In genomic region chr12:42541308-42541707, GRCh38 we compare ENCODE assay signal across 1 cellular context. TPM values are rescaled to one million over a fixed set of nuclear protein-coding genes. Genes with fewer than 3 reads are reported as not detected.
"Had no signal": no experiment of that assay in that cellular context is flagged by ENCODE, and none has a peak within 500 bp of the region (broad histone marks: within the 10 kb centered on the region; RNA-seq: fewer than 3 reads in every experiment).

No MANE protein-coding gene starts in this region.

RNA-seq across cellular contexts. Expression of gene PRICKLE1, which starts 48.2 kb away (rescaled TPM):
- polyA plus RNA-seq: naive thymus-derived CD4-positive, alpha-beta T cell had no signal
